Comparison of ENCODE assay signal across 16 cellular contexts in genomic region chr7:101088858-101089529, GRCh38. TPM values are rescaled to one million over a fixed set of nuclear protein-coding genes. Genes with fewer than 3 reads are reported as not detected.
DNase-seq lines count a peak whose midpoint lies in the region; ATAC-seq and TF ChIP-seq lines count a peak whose summit lies in the region.
"Had no signal": no experiment of that assay in that cellular context is flagged by ENCODE, and none has a peak within 500 bp of the region (broad histone marks: within the 10 kb centered on the region; RNA-seq: fewer than 3 reads in every experiment).

No MANE protein-coding gene starts in this region.

- no peak overlapping the region for H3K4me3 ChIP-seq in dorsolateral prefrontal cortex
- H3K4me3 ChIP-seq: A549, GM23248, PC-9 had no signal

- H3K27me3 Mint-ChIP-seq in activated naive CD4-positive, alpha-beta T cell treated with anti-CD3 and anti-CD28 coated beads, Interleukin-2, amount 50 U/mL, for 24 hours = no peaks in the 10 kb centered on the region
- no peaks in the 10 kb centered on the region for H3K27me3 Mint-ChIP-seq in activated T-helper 1 cell treated with anti-CD3 and anti-CD28 coated beads, Interleukin-12 subunit alpha, Interleukin-12 subunit beta, Interleukin-2, Interleukin-4 antibody, amounts not matched to agents 30 ng/mL and 10 ng/mL and 1 ng/mL, durations not matched to agents 14 hours and 24 hours and 36 hours (ENCODE audit: insufficient read depth)
- no peaks in the 10 kb centered on the region for H3K27me3 Mint-ChIP-seq in chondrocyte (ENCODE audit: low read depth)
- no peaks in the 10 kb centered on the region for H3K27me3 Mint-ChIP-seq in stimulated activated naive B cell treated with anti-CD40 and anti-IgM and Interleukin-4, amounts not matched to agents 10 μg/mL and 1 μg/mL and 100 μg/mL, for 72 hours
- no peaks in the 10 kb centered on the region for H3K27me3 Mint-ChIP-seq in CD14-positive monocyte (ENCODE audit: low read depth in 3 of 3)

- H3K4me3 Mint-ChIP-seq in activated naive CD4-positive, alpha-beta T cell treated with anti-CD3 and anti-CD28 coated beads, Interleukin-2, amount 50 U/mL, for 24 hours = peak overlapping the region; percentile 36
- peak overlapping the region; percentile 51 for H3K4me3 Mint-ChIP-seq in activated T-helper 1 cell treated with anti-CD3 and anti-CD28 coated beads, Interleukin-12 subunit alpha, Interleukin-12 subunit beta, Interleukin-2, Interleukin-4 antibody, amounts not matched to agents 30 ng/mL and 10 ng/mL and 1 ng/mL, durations not matched to agents 14 hours and 24 hours and 36 hours
- H3K4me3 Mint-ChIP-seq in chondrocyte (ENCODE audit: unreplicated experiment) (no peak overlapping the region), CD14-positive monocyte (no peak overlapping the region)
- peak overlapping the region in 1 of 2 donors; percentile 34 for H3K4me3 Mint-ChIP-seq in stimulated activated naive B cell treated with anti-CD40 and anti-IgM and Interleukin-4, amounts not matched to agents 10 μg/mL and 1 μg/mL and 100 μg/mL, for 72 hours

- H3K36me3 Mint-ChIP-seq in activated naive CD4-positive, alpha-beta T cell treated with anti-CD3 and anti-CD28 coated beads, Interleukin-2, amount 50 U/mL, for 24 hours = peaks cover 8% of the 10 kb centered on the region
- peaks cover 24% of the 10 kb centered on the region for H3K36me3 Mint-ChIP-seq in activated T-helper 1 cell treated with anti-CD3 and anti-CD28 coated beads, Interleukin-12 subunit alpha, Interleukin-12 subunit beta, Interleukin-2, Interleukin-4 antibody, amounts not matched to agents 30 ng/mL and 10 ng/mL and 1 ng/mL, durations not matched to agents 14 hours and 24 hours and 36 hours (ENCODE audit: low read depth)
- peaks cover 8% of the 10 kb centered on the region for H3K36me3 Mint-ChIP-seq in chondrocyte (ENCODE audit: low read depth)
- peaks cover 35 to 46% of the 10 kb centered on the region in 2 donors for H3K36me3 Mint-ChIP-seq in stimulated activated naive B cell treated with anti-CD40 and anti-IgM and Interleukin-4, amounts not matched to agents 10 μg/mL and 1 μg/mL and 100 μg/mL, for 72 hours
- H3K36me3 Mint-ChIP-seq in CD14-positive monocyte = peaks cover 46 to 51% of the 10 kb centered on the region in 2 donors

- peak overlapping the region; percentile 70 for H3K27ac Mint-ChIP-seq in activated naive CD4-positive, alpha-beta T cell treated with anti-CD3 and anti-CD28 coated beads, Interleukin-2, amount 50 U/mL, for 24 hours
- peak overlapping the region; percentile 58 for H3K27ac Mint-ChIP-seq in activated T-helper 1 cell treated with anti-CD3 and anti-CD28 coated beads, Interleukin-12 subunit alpha, Interleukin-12 subunit beta, Interleukin-2, Interleukin-4 antibody, amounts not matched to agents 30 ng/mL and 10 ng/mL and 1 ng/mL, durations not matched to agents 14 hours and 24 hours and 36 hours
- H3K27ac Mint-ChIP-seq in chondrocyte (ENCODE audit: unreplicated experiment) (peak overlapping the region; percentile 49), CD14-positive monocyte (peak overlapping the region in 2 of 7 donors; percentile 12 to 32)
- H3K27ac Mint-ChIP-seq in stimulated activated naive B cell treated with anti-CD40 and anti-IgM and Interleukin-4, amounts not matched to agents 10 μg/mL and 1 μg/mL and 100 μg/mL, for 72 hours = peak overlapping the region; percentile 75

- H3K4me1 Mint-ChIP-seq in activated naive CD4-positive, alpha-beta T cell treated with anti-CD3 and anti-CD28 coated beads, Interleukin-2, amount 50 U/mL, for 24 hours = peaks cover 47% of the 10 kb centered on the region
- H3K4me1 Mint-ChIP-seq in activated T-helper 1 cell treated with anti-CD3 and anti-CD28 coated beads, Interleukin-12 subunit alpha, Interleukin-12 subunit beta, Interleukin-2, Interleukin-4 antibody, amounts not matched to agents 30 ng/mL and 10 ng/mL and 1 ng/mL, durations not matched to agents 14 hours and 24 hours and 36 hours (ENCODE audit: low read depth) = peaks cover 31% of the 10 kb centered on the region
- H3K4me1 Mint-ChIP-seq in chondrocyte (ENCODE audit: low read depth) (peaks cover 59% of the 10 kb centered on the region), CD14-positive monocyte (peaks cover 23% of the 10 kb centered on the region)
- peaks cover 22 to 38% of the 10 kb centered on the region in 2 donors for H3K4me1 Mint-ChIP-seq in stimulated activated naive B cell treated with anti-CD40 and anti-IgM and Interleukin-4, amounts not matched to agents 10 μg/mL and 1 μg/mL and 100 μg/mL, for 72 hours

- no peak overlapping the region for H3K27ac ChIP-seq in dorsolateral prefrontal cortex
- H3K27ac ChIP-seq: A549, GM23248, PC-9 had no signal

- no peaks in the 10 kb centered on the region for H3K9me3 Mint-ChIP-seq in activated naive CD4-positive, alpha-beta T cell treated with anti-CD3 and anti-CD28 coated beads, Interleukin-2, amount 50 U/mL, for 24 hours
- no peaks in the 10 kb centered on the region for H3K9me3 Mint-ChIP-seq in activated T-helper 1 cell treated with anti-CD3 and anti-CD28 coated beads, Interleukin-12 subunit alpha, Interleukin-12 subunit beta, Interleukin-2, Interleukin-4 antibody, amounts not matched to agents 30 ng/mL and 10 ng/mL and 1 ng/mL, durations not matched to agents 14 hours and 24 hours and 36 hours
- H3K9me3 Mint-ChIP-seq in chondrocyte (ENCODE audit: low read depth) (no peaks in the 10 kb centered on the region), CD14-positive monocyte (peaks cover 0 to 3% (median 0%) of the 10 kb centered on the region in 7 donors)
- H3K9me3 Mint-ChIP-seq in stimulated activated naive B cell treated with anti-CD40 and anti-IgM and Interleukin-4, amounts not matched to agents 10 μg/mL and 1 μg/mL and 100 μg/mL, for 72 hours = no peaks in the 10 kb centered on the region

- intact Hi-C loops in activated T-helper 1 cell treated with anti-CD3 and anti-CD28 coated beads, Interleukin-12 subunit alpha, Interleukin-12 subunit beta, Interleukin-2, Interleukin-4 antibody, amounts not matched to agents 30 ng/mL and 10 ng/mL and 1 ng/mL, durations not matched to agents 14 hours and 24 hours and 36 hours (cut with micrococcal nuclease) = loop anchor here (5.0 to 10.0 kb wide), 2 partner anchors 384 to 1983 kb away; partner anchors contain the start of genes FBXL13 and POP7
- intact Hi-C loops in dorsolateral prefrontal cortex (cut with DNase I) = no loop called here
- intact Hi-C loops in CD14-positive monocyte (cut with micrococcal nuclease) = loop anchor here in 1 of 2 donors (10.0 kb wide), 1 partner anchor 166 kb away; no protein-coding TSS in a partner anchor

- no peaks in the 10 kb centered on the region for H3K27me3 ChIP-seq in dorsolateral prefrontal cortex

- TF ChIP-seq CTCF in chondrocyte (IDR thresholded peaks at IDR 0.05) = no peak
- TF ChIP-seq CTCF in dorsolateral prefrontal cortex (IDR thresholded peaks at IDR 0.05 in 54 of 56, conservative IDR thresholded peaks at IDR 0.05 in 2 of 56; ENCODE audit: low read depth in 1 of 56, partially characterized antibody in 56 of 56) = no peak
- no peak for TF ChIP-seq CTCF in CD14-positive monocyte (IDR thresholded peaks at IDR 0.05)

- ATAC-seq in stimulated activated naive B cell treated with anti-CD40 and anti-IgM and Interleukin-4, amounts not matched to agents 10 μg/mL and 1 μg/mL and 100 μg/mL, for 72 hours (replicated peaks) = no peak
- ATAC-seq: A549 had no signal

- DNase-seq in activated naive CD4-positive, alpha-beta T cell (lab: John Stamatoyannopoulos, UW) = no peak
- DNase-seq in activated T-helper 1 cell treated with anti-CD3 and anti-CD28 coated beads, Interleukin-12 subunit alpha, Interleukin-12 subunit beta, Interleukin-2, Interleukin-4 antibody, amounts not matched to agents 30 ng/mL and 10 ng/mL and 1 ng/mL, durations not matched to agents 14 hours and 24 hours and 36 hours (ENCODE audit: low spot score) = no peak
- DNase-seq in chondrocyte (ENCODE audit: low spot score) (no peak), dorsolateral prefrontal cortex (no peak), GM19240 (ENCODE audit: insufficient read length, low spot score) (no peak), CD14-positive monocyte (ENCODE audit: low spot score) (no peak)
- DNase-seq in stimulated activated naive B cell treated with anti-CD40 and anti-IgM and Interleukin-4, amounts not matched to agents 10 μg/mL and 1 μg/mL and 100 μg/mL, for 72 hours = no peak
- DNase-seq: DMS79, GM23248, NCI-H1048, NCI-H146, NCI-H446, NCI-H748 treated with DMSO at 0.1 percent for 48 hours, PC-9 had no signal

RNA-seq across cellular contexts. Expression of gene TRIM56, which starts 3.7 kb away (rescaled TPM):
- total RNA-seq in activated T-helper 1 cell treated with anti-CD3 and anti-CD28 coated beads, Interleukin-12 subunit alpha, Interleukin-12 subunit beta, Interleukin-2, Interleukin-4 antibody, amounts not matched to agents 30 ng/mL and 10 ng/mL and 1 ng/mL, durations not matched to agents 14 hours and 24 hours and 36 hours = 41.2 and 45.7 TPM in 2 replicates
- total RNA-seq in chondrocyte (26.1 to 35.7 TPM (median 30.4 TPM) in 3 replicates), dorsolateral prefrontal cortex (10 to 100 TPM in 99 of 120 experiments, 1 to 10 TPM in 21; 5.7 to 29.9 (median 14.1) TPM)
- 1 to 10 TPM in 1 of 2 donors, under 1 TPM in 1; 0.66 to 1.2 TPM for polyA plus RNA-seq in CD14-positive monocyte

RNA-seq across cellular contexts. Expression of gene SERPINE1, which starts 37.9 kb away (rescaled TPM):
- total RNA-seq in activated T-helper 1 cell treated with anti-CD3 and anti-CD28 coated beads, Interleukin-12 subunit alpha, Interleukin-12 subunit beta, Interleukin-2, Interleukin-4 antibody, amounts not matched to agents 30 ng/mL and 10 ng/mL and 1 ng/mL, durations not matched to agents 14 hours and 24 hours and 36 hours = 0.36 and 0.47 TPM in 2 replicates
- total RNA-seq in chondrocyte (794 to 1,203 TPM (median 1,180 TPM) in 3 replicates), dorsolateral prefrontal cortex (10 to 100 TPM in 4 of 120 experiments, 1 to 10 TPM in 94, under 1 TPM in 22; 0.31 to 13.4 (median 2.0) TPM)
- under 1 TPM; 0.07 to 0.16 TPM for polyA plus RNA-seq in CD14-positive monocyte

Comparison
In these comparisons a context has a peak if more than half of its experiments do, and no peak if none do; other contexts are left out.
1. H3K4me3 Mint-ChIP-seq: peak in activated naive CD4-positive, alpha-beta T cell treated with anti-CD3 and anti-CD28 coated beads, Interleukin-2, amount 50 U/mL, for 24 hours (single experiment) and activated T-helper 1 cell treated with anti-CD3 and anti-CD28 coated beads, Interleukin-12 subunit alpha, Interleukin-12 subunit beta, Interleukin-2, Interleukin-4 antibody, amounts not matched to agents 30 ng/mL and 10 ng/mL and 1 ng/mL, durations not matched to agents 14 hours and 24 hours and 36 hours (single experiment); none in chondrocyte (single experiment) and CD14-positive monocyte (0 of 2).
2. RNA of gene SERPINE1, which starts 37.9 kb away (total RNA-seq): 794 to 1,203 TPM in chondrocyte; 0.31 to 13.4 TPM in dorsolateral prefrontal cortex and 0.36 to 0.47 TPM in activated T-helper 1 cell treated with anti-CD3 and anti-CD28 coated beads, Interleukin-12 subunit alpha, Interleukin-12 subunit beta, Interleukin-2, Interleukin-4 antibody, amounts not matched to agents 30 ng/mL and 10 ng/mL and 1 ng/mL, durations not matched to agents 14 hours and 24 hours and 36 hours; every median in the first group is over 10 times any median in the second.